Comparison of ENCODE assay signal across 29 cellular contexts in the genomic region with DNA sequence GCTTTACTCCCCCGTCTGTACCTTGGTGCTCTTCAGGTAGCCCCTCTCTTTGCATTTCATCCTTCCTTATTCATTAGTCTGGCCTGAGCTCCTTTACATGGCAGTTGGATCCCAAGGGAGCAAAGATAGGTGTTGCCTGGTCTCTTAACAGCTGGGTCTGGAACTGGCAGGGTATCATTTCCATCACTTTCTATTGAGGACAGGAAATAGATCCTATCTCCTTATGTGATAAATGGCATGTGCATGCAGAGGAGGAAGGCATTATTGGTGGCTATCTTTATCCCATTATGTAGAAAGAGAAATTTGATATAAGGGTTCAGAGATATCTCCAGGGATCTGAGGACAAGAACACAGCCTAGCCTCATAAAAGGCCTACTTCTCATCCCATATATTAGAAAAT.
"Had no signal": no experiment of that assay in that cellular context is flagged by ENCODE, and none has a peak within 500 bp of the region (broad histone marks: within the 10 kb centered on the region; RNA-seq: fewer than 3 reads in every experiment).

No MANE protein-coding gene starts in this region.

- H3K4me1 Mint-ChIP-seq: activated naive CD8-positive, alpha-beta T cell treated with anti-CD3 and anti-CD28 coated beads, Interleukin-2, amount 50 U/mL, for 24 hours; T-helper 17 cell had no signal

- ATAC-seq: activated CD8-positive, alpha-beta T cell treated with anti-CD3 and anti-CD28 coated beads, Interleukin-2, amount 10 ng/mL, durations not matched to agents 7 days and 5 days; activated naive CD4-positive, alpha-beta T cell treated with anti-CD3 and anti-CD28 coated beads, Interleukin-2, amount 50 U/mL, for 72 hours; activated naive CD8-positive, alpha-beta T cell treated with anti-CD3 and anti-CD28 coated beads, Interleukin-2, amount 50 U/mL, for 24 hours; K562; Panc1; Right ventricle myocardium inferior; T-helper 17 cell; WTC11 had no signal

- H3K4me3 ChIP-seq: K562 had no signal

- H3K27ac Mint-ChIP-seq: activated CD8-positive, alpha-beta T cell treated with anti-CD3 and anti-CD28 coated beads, Interleukin-2, amount 10 ng/mL, durations not matched to agents 7 days and 5 days; activated naive CD4-positive, alpha-beta T cell treated with anti-CD3 and anti-CD28 coated beads, Interleukin-2, amount 50 U/mL, for 72 hours; activated naive CD8-positive, alpha-beta T cell treated with anti-CD3 and anti-CD28 coated beads, Interleukin-2, amount 50 U/mL, for 24 hours; activated T-helper 1 cell treated with anti-CD3 and anti-CD28 coated beads, Interleukin-12 subunit alpha, Interleukin-12 subunit beta, Interleukin-2, Interleukin-4 antibody, amounts not matched to agents 30 ng/mL and 10 ng/mL and 1 ng/mL, durations not matched to agents 14 hours and 24 hours and 36 hours; brain; T-helper 17 cell; WTC11 had no signal

- H3K36me3 Mint-ChIP-seq: activated naive CD4-positive, alpha-beta T cell treated with anti-CD3 and anti-CD28 coated beads, Interleukin-2, amount 50 U/mL, for 72 hours; brain; WTC11 had no signal

- H3K4me3 Mint-ChIP-seq: activated CD8-positive, alpha-beta T cell treated with anti-CD3 and anti-CD28 coated beads, Interleukin-2, amount 10 ng/mL, durations not matched to agents 7 days and 5 days; activated naive CD8-positive, alpha-beta T cell treated with anti-CD3 and anti-CD28 coated beads, Interleukin-2, amount 50 U/mL, for 24 hours; activated T-helper 1 cell treated with anti-CD3 and anti-CD28 coated beads, Interleukin-12 subunit alpha, Interleukin-12 subunit beta, Interleukin-2, Interleukin-4 antibody, amounts not matched to agents 30 ng/mL and 10 ng/mL and 1 ng/mL, durations not matched to agents 14 hours and 24 hours and 36 hours; brain; central memory CD8-positive, alpha-beta T cell; T-helper 17 cell; WTC11 had no signal

- H3K9me3 Mint-ChIP-seq: activated naive CD4-positive, alpha-beta T cell treated with anti-CD3 and anti-CD28 coated beads, Interleukin-2, amount 50 U/mL, for 72 hours; activated naive CD8-positive, alpha-beta T cell treated with anti-CD3 and anti-CD28 coated beads, Interleukin-2, amount 50 U/mL, for 24 hours; activated T-helper 1 cell treated with anti-CD3 and anti-CD28 coated beads, Interleukin-12 subunit alpha, Interleukin-12 subunit beta, Interleukin-2, Interleukin-4 antibody, amounts not matched to agents 30 ng/mL and 10 ng/mL and 1 ng/mL, durations not matched to agents 14 hours and 24 hours and 36 hours; brain; central memory CD8-positive, alpha-beta T cell had no signal

- FAIRE-seq: astrocyte, K562 had no signal

- DNase-seq: activated CD4-positive, alpha-beta T cell treated with anti-CD3 and anti-CD28 coated beads for 48 hours; activated CD4-positive, alpha-beta T cell treated with anti-CD3 and anti-CD28 coated beads, Interleukin-2, amount 50 U/mL, for 4 hours; activated CD4-positive, CD25-positive, alpha-beta regulatory T cell treated with anti-CD3 and anti-CD28 coated beads, Interleukin-2, amount 50 U/mL, for 72 hours; activated CD8-positive, alpha-beta memory T cell treated with anti-CD3 and anti-CD28 coated beads, Interleukin-2, amount 50 U/mL, for 48 hours; activated CD8-positive, alpha-beta T cell treated with anti-CD3 and anti-CD28 coated beads, Interleukin-2, amount 10 ng/mL, durations not matched to agents 7 days and 5 days; activated effector memory CD4-positive, alpha-beta T cell treated with Interleukin-2 at 50 U/mL for 16 hours; activated naive CD4-positive, alpha-beta T cell; activated naive CD8-positive, alpha-beta T cell treated with anti-CD3 and anti-CD28 coated beads, Interleukin-2, amount 50 U/mL, for 24 hours; activated T-cell treated with anti-CD3 and anti-CD28 coated beads, Interleukin-2, amount 50 U/mL, for 1 hour; amniotic stem cell; Karpas-422; MM.1S; NCI-H1105; NCI-H1436; NCI-H2029 treated with DMSO at 0.1 percent for 48 hours; NK-92 treated with Interleukin-12 subunit alpha and Interleukin-12 subunit beta, amount 100 ng/mL, for 24 hours; OCI-M1; RPMI8226; T-helper 17 cell; T-helper 9 cell had no signal
